ENCODE assay signal across 1 cellular context in genomic region chr9:100690438-100690837, GRCh38.
TF ChIP-seq lines count a peak whose summit lies in the region.

No MANE protein-coding gene starts in this region.

TF ChIP-seq in H1, 55 proteins besides CTCF, POLR2A, EP300 and RAD21 (continued from another document):
- TF ChIP-seq CHD7 (IDR thresholded peaks at IDR 0.05; ENCODE audit: insufficient replicate concordance, low read length) (no peak), RFX5 (IDR thresholded peaks at IDR 0.05; ENCODE audit: borderline replicate concordance, low read depth, low read length) (no peak), ATF3 (IDR thresholded peaks at IDR 0.05; ENCODE audit: insufficient read depth, low read depth, low read length) (no peak), EZH2 (IDR thresholded peaks at IDR 0.05; ENCODE audit: low read depth, low read length, severe bottlenecking) (no peak), E2F6 (IDR thresholded peaks at IDR 0.05) (no peak), MAX (IDR thresholded peaks at IDR 0.05) (no peak)
